17 cellular contexts compared by ENCODE assay signal in the genomic region with DNA sequence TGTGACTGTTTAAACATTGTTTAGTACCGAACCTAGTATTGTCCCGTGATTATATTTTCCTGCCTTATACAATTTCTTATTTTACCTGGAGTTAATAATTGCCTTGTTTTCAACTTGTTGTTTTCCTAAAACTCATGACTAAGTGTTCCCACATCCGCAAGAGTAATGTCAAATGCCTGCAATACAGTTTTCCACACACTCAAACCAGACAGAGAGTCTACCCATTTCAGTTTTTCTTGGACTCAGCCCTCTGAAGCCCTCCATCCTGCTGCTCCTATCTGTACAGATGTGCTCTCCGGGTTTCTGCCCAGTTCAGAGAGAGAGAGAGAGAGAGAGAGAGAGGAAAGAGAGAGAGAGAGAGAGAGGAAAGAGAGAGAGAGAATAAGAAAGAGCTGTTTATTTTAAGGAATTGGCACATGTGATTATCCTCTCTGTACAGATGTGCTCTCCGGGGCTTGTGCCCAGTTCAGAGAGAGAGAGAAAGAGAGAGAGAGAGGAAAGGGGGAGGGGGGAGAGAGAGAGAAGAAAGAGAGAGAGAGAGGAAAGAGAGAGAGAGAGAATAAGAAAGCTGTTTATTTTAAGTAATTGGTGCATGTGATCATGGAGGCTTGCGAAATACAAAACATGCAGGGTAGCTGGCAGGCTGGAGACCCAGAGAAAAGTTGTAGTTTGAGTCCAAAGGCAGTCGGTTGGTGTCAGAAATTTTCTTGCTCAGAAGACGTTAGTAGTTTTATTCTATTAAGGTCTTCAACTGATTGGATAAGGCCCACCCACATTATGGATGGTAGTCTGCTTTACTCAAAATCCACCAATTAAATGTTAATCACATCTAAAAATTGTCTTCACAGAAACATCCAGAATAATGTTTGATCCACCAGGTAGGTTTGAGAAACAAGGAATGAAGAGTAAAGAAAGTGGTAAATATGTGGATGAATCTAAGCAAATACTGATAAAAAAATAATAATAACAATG.
A peak's percentile ranks its signal among the peaks of the same experiment; 100 is the strongest.
DNase-seq lines count a peak whose midpoint lies in the region; ATAC-seq and TF ChIP-seq lines count a peak whose summit lies in the region.
"Had no signal": no experiment of that assay in that cellular context is flagged by ENCODE, and none has a peak within 500 bp of the region (broad histone marks: within the 10 kb centered on the region; RNA-seq: fewer than 3 reads in every experiment).

No MANE protein-coding gene starts in this region.

- no peak overlapping the region for H3K4me3 ChIP-seq in HEK293 (ENCODE audit: low read depth, low read length)
- no peak overlapping the region for H3K4me3 ChIP-seq in cardiac fibroblast (replicated peaks in 1 of 2; ENCODE audit: low read depth in 2 of 2, low read length in 2 of 2)
- H3K4me3 ChIP-seq: GM12878, stomach had no signal

- no peaks in the 10 kb centered on the region for H3K9me3 ChIP-seq in HEK293 (ENCODE audit: control insufficient read depth, insufficient read depth, low read depth, low read length)
- H3K9me3 ChIP-seq: stomach had no signal

- TF ChIP-seq CTCF in HEK293 (tag by site-specific recombination; IDR thresholded peaks at IDR 0.05) (no peak), cardiac fibroblast (IDR thresholded peaks at IDR 0.05; ENCODE audit: low read depth, low read length) (no peak)

- CTCF ChIA-PET in HEK293 (lab: Yijun Ruan, JAX) = interaction anchor here (0.7 kb wide), 1 partner anchor 225 kb away, joined by 3 read pairs; no protein-coding TSS in a partner anchor

- H3K27ac ChIP-seq in HEK293 (ENCODE audit: extremely low read depth, low read depth, low read length) = no peak overlapping the region
- peak overlapping the region; percentile 85 for H3K27ac ChIP-seq in temporal lobe (ENCODE audit: low read depth, low read length)
- H3K27ac ChIP-seq: HL-60, stomach had no signal

- DNase-seq in cardiac fibroblast (ENCODE audit: low read depth in 2 of 2) (peak; percentile 28 to 33), globus pallidus (ENCODE audit: low spot score) (peak; percentile 83), NCI-H1436 (lab: John Stamatoyannopoulos, UW) (no peak), NCI-H510A (lab: John Stamatoyannopoulos, UW) (no peak)
- DNase-seq: activated CD4-positive, alpha-beta T cell treated with anti-CD3 and anti-CD28 coated beads for 36 hours; activated naive CD8-positive, alpha-beta T cell treated with anti-CD3 and anti-CD28 coated beads, Interleukin-2, amount 10 ng/mL, durations not matched to agents 7 days and 5 days; CD4-positive, CD25-positive, alpha-beta regulatory T cell; erythroblast; NCI-H1930; NCI-H526 treated with DMSO at 0.1 percent for 48 hours; stomach; T-helper 17 cell had no signal

- no peaks in the 10 kb centered on the region for H3K36me3 ChIP-seq in HEK293 (ENCODE audit: control insufficient read depth in 2 of 2, insufficient read depth in 1 of 2, low read length in 2 of 2)
- H3K36me3 ChIP-seq: stomach had no signal

- POLR2A ChIA-PET in HEK293 (lab: Yijun Ruan, JAX) = no interaction called here

- ATAC-seq in GM18517 (IDR thresholded peaks at IDR 0.05; ENCODE audit: unreplicated experiment) = no peak
- ATAC-seq: activated CD4-positive, alpha-beta T cell treated with anti-CD3 and anti-CD28 coated beads for 36 hours; GM12878; T-helper 17 cell had no signal

- H3K4me1 ChIP-seq in HEK293 (ENCODE audit: control insufficient read depth, insufficient read depth, low read length) = no peaks in the 10 kb centered on the region
- H3K4me1 ChIP-seq: stomach had no signal

TF ChIP-seq in HEK293, 187 proteins besides CTCF, POLR2A, EP300 and RAD21:
- TF ChIP-seq ZBTB7A (tag by site-specific recombination; IDR thresholded peaks at IDR 0.05; ENCODE audit: low read depth) (no peak), ZNF785 (tag by site-specific recombination; IDR thresholded peaks at IDR 0.05) (no peak), OSR2 (tag by site-specific recombination; IDR thresholded peaks at IDR 0.05) (no peak), ZNF174 (tag by site-specific recombination; IDR thresholded peaks at IDR 0.05) (no peak), ZNF664 (tag by site-specific recombination; IDR thresholded peaks at IDR 0.05) (no peak), BCL11A (tag by site-specific recombination; IDR thresholded peaks at IDR 0.05; ENCODE audit: low read depth) (no peak), ZNF701 (tag by site-specific recombination; IDR thresholded peaks at IDR 0.05) (no peak), ZNF10 (tag by site-specific recombination; IDR thresholded peaks at IDR 0.05) (peak; percentile 95), ZBTB20 (tag by site-specific recombination; IDR thresholded peaks at IDR 0.05) (no peak), ZNF239 (tag by site-specific recombination; IDR thresholded peaks at IDR 0.05) (no peak), PRDM1 (tag by site-specific recombination; IDR thresholded peaks at IDR 0.05) (0 out of 2 replicates have a peak, but pooled peaks have one; percentile 25), ZNF830 (tag by site-specific recombination; IDR thresholded peaks at IDR 0.05; ENCODE audit: low read depth) (no peak), ZNF670 (tag by site-specific recombination; IDR thresholded peaks at IDR 0.05; ENCODE audit: low read depth) (no peak), ZNF223 (tag by site-specific recombination; IDR thresholded peaks at IDR 0.05) (no peak), ZNF658 (tag by site-specific recombination; IDR thresholded peaks at IDR 0.05) (no peak), ZNF398 (tag by site-specific recombination; IDR thresholded peaks at IDR 0.05) (0 out of 2 replicates have a peak, but pooled peaks have one; percentile 14), ZNF596 (tag by site-specific recombination; IDR thresholded peaks at IDR 0.05) (peak; percentile 94), ZBTB44 (tag by site-specific recombination; IDR thresholded peaks at IDR 0.05) (no peak), ZFP41 (tag by site-specific recombination; IDR thresholded peaks at IDR 0.05; ENCODE audit: borderline replicate concordance) (no peak)
- TF ChIP-seq, protein P1, sequence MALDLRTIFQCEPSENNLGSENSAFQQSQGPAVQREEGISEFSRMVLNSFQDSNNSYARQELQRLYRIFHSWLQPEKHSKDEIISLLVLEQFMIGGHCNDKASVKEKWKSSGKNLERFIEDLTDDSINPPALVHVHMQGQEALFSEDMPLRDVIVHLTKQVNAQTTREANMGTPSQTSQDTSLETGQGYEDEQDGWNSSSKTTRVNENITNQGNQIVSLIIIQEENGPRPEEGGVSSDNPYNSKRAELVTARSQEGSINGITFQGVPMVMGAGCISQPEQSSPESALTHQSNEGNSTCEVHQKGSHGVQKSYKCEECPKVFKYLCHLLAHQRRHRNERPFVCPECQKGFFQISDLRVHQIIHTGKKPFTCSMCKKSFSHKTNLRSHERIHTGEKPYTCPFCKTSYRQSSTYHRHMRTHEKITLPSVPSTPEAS (tag by site-specific recombination; IDR thresholded peaks at IDR 0.05) = no peak

Comparison
In these comparisons a context has a peak if more than half of its experiments do, and no peak if none do; other contexts are left out.
1. DNase-seq: peak in cardiac fibroblast (2 of 2) and globus pallidus (single experiment); none in NCI-H1436 (single experiment) and NCI-H510A (single experiment).